9 cellular contexts compared by ENCODE assay signal in the genomic region with DNA sequence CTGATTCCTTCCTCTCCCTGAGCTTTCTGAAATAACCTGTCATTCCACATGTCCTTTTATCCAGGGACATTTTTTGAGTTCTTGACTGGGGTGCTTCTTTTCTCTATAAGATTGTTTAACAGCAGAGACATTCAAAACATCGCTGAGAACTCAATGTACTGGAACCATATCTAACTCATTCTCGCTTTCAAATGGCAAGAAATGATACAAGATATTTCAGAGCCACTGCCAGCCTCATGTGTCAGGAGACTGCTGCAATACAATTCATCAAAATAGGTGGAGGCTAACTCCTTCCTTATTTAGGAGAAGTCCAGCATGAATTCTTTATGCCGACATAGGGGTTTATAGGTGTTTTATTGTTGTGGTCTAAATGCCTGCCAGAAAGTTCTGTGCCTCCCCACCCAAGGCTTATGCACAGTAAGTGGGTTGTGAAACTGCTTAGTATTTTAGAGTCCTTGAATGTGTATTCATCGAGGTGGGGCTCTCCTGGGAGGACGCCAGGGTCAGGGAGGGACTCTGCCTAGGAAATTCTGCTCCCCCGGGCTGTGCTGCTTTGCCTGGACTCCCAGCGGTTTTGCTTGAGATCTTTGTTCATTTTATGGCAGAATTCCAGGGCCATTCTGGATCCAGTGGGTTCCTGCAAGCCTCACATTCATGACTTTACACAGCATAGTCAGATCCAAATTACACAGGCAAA. TPM values are rescaled to one million over a fixed set of nuclear protein-coding genes. Genes with fewer than 3 reads are reported as not detected.
DNase-seq lines count a peak whose midpoint lies in the region; ATAC-seq and TF ChIP-seq lines count a peak whose summit lies in the region.
"Had no signal": no experiment of that assay in that cellular context is flagged by ENCODE, and none has a peak within 500 bp of the region (broad histone marks: within the 10 kb centered on the region; RNA-seq: fewer than 3 reads in every experiment).

No MANE protein-coding gene starts in this region.

- no peaks in the 10 kb centered on the region for H3K9me3 Mint-ChIP-seq in CD4-positive, alpha-beta T cell

- intact Hi-C loops in CD4-positive, alpha-beta T cell (cut with DNase I, micrococcal nuclease), result no loop called here

- no peaks in the 10 kb centered on the region; the same call in 1 of the 2 replicates for H3K9me3 ChIP-seq in SJSA1 (replicated peaks)
- H3K9me3 ChIP-seq in CD4-positive, alpha-beta T cell (ENCODE audit: control insufficient read depth, low read length), result no peaks in the 10 kb centered on the region

- no peak for ATAC-seq in HG02571 (IDR thresholded peaks at IDR 0.05; ENCODE audit: unreplicated experiment)
- ATAC-seq in CD4-positive, alpha-beta T cell (ENCODE audit: poor library complexity), result no peak
- no peak for ATAC-seq in GM21528 (IDR thresholded peaks at IDR 0.05; ENCODE audit: low FRiP score, unreplicated experiment)
- no peak for ATAC-seq in HG03520 (IDR thresholded peaks at IDR 0.05; ENCODE audit: unreplicated experiment)

- no peak overlapping the region for H3K4me3 Mint-ChIP-seq in CD4-positive, alpha-beta T cell

- POLR2A ChIA-PET in CD4-positive, alpha-beta T cell (lab: Charles Lee), result no interaction called here

- H3K4me1 Mint-ChIP-seq in CD4-positive, alpha-beta T cell (ENCODE audit: low read depth), result no peaks in the 10 kb centered on the region

- H3K27me3 ChIP-seq in SJSA1 (replicated peaks), result no peaks in the 10 kb centered on the region
- H3K27me3 ChIP-seq in CD4-positive, alpha-beta T cell (ENCODE audit: control insufficient read depth, insufficient read depth, low read length), result no peaks in the 10 kb centered on the region

- H3K4me3 ChIP-seq in SJSA1, result no peak overlapping the region

- CTCF ChIA-PET in CD4-positive, alpha-beta T cell (lab: Charles Lee), result no interaction called here

- H3K27me3 Mint-ChIP-seq in CD4-positive, alpha-beta T cell, result peaks cover 13% of the 10 kb centered on the region

- no peak overlapping the region for H3K27ac Mint-ChIP-seq in CD4-positive, alpha-beta T cell

- H3K36me3 ChIP-seq in SJSA1, result no peaks in the 10 kb centered on the region

- H3K4me1 ChIP-seq in SJSA1 (replicated peaks), result peaks cover 43% of the 10 kb centered on the region

- TF ChIP-seq CTCF in CD4-positive, alpha-beta T cell (IDR thresholded peaks at IDR 0.05), result no peak

- H3K27ac ChIP-seq in SJSA1, result peak overlapping the region; percentile 79
- no peak overlapping the region for H3K27ac ChIP-seq in CD4-positive, alpha-beta T cell (ENCODE audit: low read depth, low read length)

- H3K36me3 Mint-ChIP-seq in CD4-positive, alpha-beta T cell (ENCODE audit: low read depth), result no peaks in the 10 kb centered on the region

- DNase-seq in C1 segment of cervical spinal cord (lab: John Stamatoyannopoulos, UW), result peak in 11 of 14 donors; percentile 5 to 76 (median 30)
- DNase-seq in SJSA1 (ENCODE audit: low read depth in 1 of 2, low spot score in 2 of 2), result peak; percentile 71 to 80
- DNase-seq in fibroblast of the conjunctiva (ENCODE audit: low read depth), result peak; percentile 67
- peak; percentile 92 for DNase-seq in pons (ENCODE audit: low spot score)
- no peak for DNase-seq in CD4-positive, alpha-beta T cell
- DNase-seq: RPMI8226 had no signal

RNA-seq across cellular contexts. Expression of a gene that starts 53.9 kb away (rescaled TPM):
- total RNA-seq in SJSA1 (2014; rRNA removed; shearing (Covaris generic)), result 0.44 TPM in 1 of 2 replicates, not detected in the other
- total RNA-seq in CD4-positive, alpha-beta T cell, result under 1 TPM in 1 of 2 experiments, not detected in 1; 0.28 TPM

Comparison
In these comparisons a context has a peak if more than half of its experiments do, and no peak if none do; other contexts are left out.
1. DNase-seq: peak in C1 segment of cervical spinal cord (11 of 14), SJSA1 (2 of 2), fibroblast of the conjunctiva (single experiment) and pons (single experiment); none in CD4-positive, alpha-beta T cell (0 of 10).